ENCODE assay signal across 35 cellular contexts in genomic region chr20:33986560-33987216, GRCh38.
"Had no signal": no experiment of that assay in that cellular context is flagged by ENCODE, and none has a peak within 500 bp of the region (broad histone marks: within the 10 kb centered on the region; RNA-seq: fewer than 3 reads in every experiment).

No MANE protein-coding gene starts in this region.

- H3K27me3 ChIP-seq: MG63 had no signal

- DNase-seq: Kasumi-1, MG63, MM.1S, MV-4-11, NCI-H1048, NCI-H1092, NCI-H1092 treated with DMSO at 0.1 percent for 48 hours, NCI-H1105, NCI-H1105 treated with DMSO at 0.1 percent for 48 hours, NCI-H1417, NCI-H1417 treated with DMSO at 0.1 percent for 48 hours, NCI-H1436, NCI-H1436 treated with DMSO at 0.1 percent for 48 hours, NCI-H146, NCI-H1694, NCI-H1694 treated with DMSO at 0.1 percent for 48 hours, NCI-H187, NCI-H187 treated with DMSO at 0.1 percent for 48 hours, NCI-H1930, NCI-H2029, NCI-H2029 treated with DMSO at 0.1 percent for 48 hours, NCI-H2081, NCI-H2081 treated with DMSO at 0.1 percent for 48 hours, NCI-H2107, NCI-H2171, NCI-H2171 treated with DMSO at 0.1 percent for 48 hours, NCI-H2227 treated with DMSO at 0.1 percent for 48 hours, NCI-H226, NCI-H345, NCI-H446, NCI-H446 treated with DMSO at 0.1 percent for 48 hours, NCI-H510A, NCI-H510A treated with DMSO at 0.1 percent for 48 hours, NCI-H524, NCI-H524 treated with DMSO at 0.1 percent for 48 hours had no signal

- H3K36me3 ChIP-seq: MG63 had no signal

- H3K4me3 ChIP-seq: MG63 had no signal

- H3K9me3 ChIP-seq: MG63 had no signal
